In the genomic region with DNA sequence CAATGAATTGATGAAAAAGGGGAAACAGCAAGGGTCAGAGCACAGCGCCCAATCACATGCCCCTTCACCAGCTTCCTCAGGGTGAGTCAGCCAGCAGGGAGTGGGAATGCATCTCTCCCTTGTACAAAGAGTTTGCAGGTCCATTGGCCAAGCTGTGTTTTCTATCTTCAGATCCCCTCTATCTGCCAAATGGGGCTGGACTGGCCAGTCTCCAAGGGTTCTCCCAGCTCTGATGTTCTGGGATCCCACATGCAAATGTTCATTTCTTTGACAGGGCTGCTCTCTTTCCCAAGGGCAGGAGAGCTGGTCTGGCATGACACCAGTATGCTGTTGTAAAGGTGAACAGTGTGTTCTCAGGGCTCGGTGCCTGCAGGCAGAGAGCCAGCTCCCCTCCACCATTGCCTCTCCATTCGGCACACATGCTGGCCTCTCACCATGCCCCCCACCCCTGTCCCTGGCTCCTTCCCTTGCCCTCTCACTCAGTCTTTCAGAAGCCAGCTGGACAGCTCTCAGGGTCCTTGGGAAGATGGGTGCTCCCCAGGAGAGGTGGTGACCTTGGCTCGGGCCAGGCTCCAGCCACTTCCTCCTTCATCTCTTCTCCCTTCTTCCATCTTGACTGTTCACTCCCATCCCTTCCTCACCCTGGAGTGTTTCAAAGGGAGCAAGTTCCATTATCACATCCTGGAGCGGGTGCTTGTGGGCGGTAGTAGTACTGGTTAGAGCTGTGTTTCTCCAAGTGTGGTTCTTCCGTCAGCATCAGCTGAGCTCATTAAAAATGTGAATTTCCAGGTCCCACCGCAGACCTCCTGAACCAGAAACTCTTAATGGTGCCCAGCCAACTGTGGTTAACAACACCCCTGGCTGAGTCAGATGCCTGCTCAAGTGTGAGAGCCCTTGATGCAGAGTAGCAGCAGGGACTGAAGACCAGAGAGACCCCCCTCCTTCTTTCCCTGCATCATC, we compare ENCODE assay signal across 11 cellular contexts. TPM values are rescaled to one million over a fixed set of nuclear protein-coding genes. Genes with fewer than 3 reads are reported as not detected.
A peak's percentile ranks its signal among the peaks of the same experiment; 100 is the strongest.
DNase-seq lines count a peak whose midpoint lies in the region; ATAC-seq and TF ChIP-seq lines count a peak whose summit lies in the region.
"Had no signal": no experiment of that assay in that cellular context is flagged by ENCODE, and none has a peak within 500 bp of the region (broad histone marks: within the 10 kb centered on the region; RNA-seq: fewer than 3 reads in every experiment).

No MANE protein-coding gene starts in this region.

- no peaks in the 10 kb centered on the region for H3K9me3 ChIP-seq in spleen

- H3K27me3 ChIP-seq in spleen (replicated peaks in 1 of 7): peaks cover 0 to 14% (median 0%) of the 10 kb centered on the region in 7 donors

- H3K27ac ChIP-seq in VCaP (peak overlapping the region; percentile 89), spleen (no peak overlapping the region)

- peaks cover 6% of the 10 kb centered on the region for H3K27me3 Mint-ChIP-seq in activated T-cell treated with anti-CD3 and anti-CD28 coated beads, Interleukin-2, amount 50 U/mL, for 4 hours (ENCODE audit: low read depth)

- peaks cover 0 to 16% (median 0%) of the 10 kb centered on the region in 6 donors for H3K4me1 ChIP-seq in spleen

- H3K4me1 Mint-ChIP-seq in activated T-cell treated with anti-CD3 and anti-CD28 coated beads, Interleukin-2, amount 50 U/mL, for 4 hours (ENCODE audit: low read depth): no peaks in the 10 kb centered on the region

- H3K36me3 ChIP-seq in spleen: no peaks in the 10 kb centered on the region

- no peak overlapping the region for H3K4me3 Mint-ChIP-seq in activated T-cell treated with anti-CD3 and anti-CD28 coated beads, Interleukin-2, amount 50 U/mL, for 4 hours
- H3K4me3 Mint-ChIP-seq: activated CD8-positive, alpha-beta T cell treated with anti-CD3 and anti-CD28 coated beads, Interleukin-2, amount 10 ng/mL, durations not matched to agents 7 days and 5 days had no signal

- DNase-seq in inferior parietal cortex (ENCODE audit: extremely low spot score) (peak; percentile 22), spleen (peak; percentile 52), HCEC 1CT (no peak), HuH-7.5 (ENCODE audit: low spot score) (no peak)
- DNase-seq in activated T-cell treated with anti-CD3 and anti-CD28 coated beads, Interleukin-2, amount 50 U/mL, for 4 hours: no peak
- no peak for DNase-seq in activated naive CD4-positive, alpha-beta T cell (lab: John Stamatoyannopoulos, UW)
- DNase-seq: activated CD8-positive, alpha-beta T cell treated with anti-CD3 and anti-CD28 coated beads, Interleukin-2, amount 10 ng/mL, durations not matched to agents 7 days and 5 days; NCI-H1105; SHP77 had no signal

- H3K36me3 Mint-ChIP-seq in activated T-cell treated with anti-CD3 and anti-CD28 coated beads, Interleukin-2, amount 50 U/mL, for 4 hours (ENCODE audit: insufficient read depth): no peaks in the 10 kb centered on the region

- H3K4me3 ChIP-seq in spleen: no peak overlapping the region

- intact Hi-C loops in spleen (cut with DNase I; ENCODE audit: low total_unique reads): no loop called here

- peak; percentile 62 for ATAC-seq in GM19351 (IDR thresholded peaks at IDR 0.05; ENCODE audit: unreplicated experiment)
- ATAC-seq in activated T-cell treated with anti-CD3 and anti-CD28 coated beads, Interleukin-2, amount 50 U/mL, for 4 hours: no peak
- ATAC-seq: activated CD8-positive, alpha-beta T cell treated with anti-CD3 and anti-CD28 coated beads, Interleukin-2, amount 10 ng/mL, durations not matched to agents 7 days and 5 days had no signal

- H3K9me3 Mint-ChIP-seq in activated T-cell treated with anti-CD3 and anti-CD28 coated beads, Interleukin-2, amount 50 U/mL, for 4 hours: no peaks in the 10 kb centered on the region

- 51 to 72% (median 55%) methylated on average over 8 of the region's 8 CpGs for WGBS in spleen, 5 donors

- no peak for TF ChIP-seq POLR2A in spleen (IDR thresholded peaks at IDR 0.05)

- TF ChIP-seq CTCF in VCaP (conservative IDR thresholded peaks at IDR 0.05) (no peak), spleen (IDR thresholded peaks at IDR 0.05 in 8 of 11, conservative IDR thresholded peaks at IDR 0.05 in 3 of 11) (no peak)

RNA-seq across cellular contexts. Expression of a gene that starts 24.7 kb away (rescaled TPM):
- total RNA-seq in spleen: not detected
- polyA plus RNA-seq in spleen: under 1 TPM in 2 of 3 donors, not detected in 1; 0.03 to 0.06 TPM
- not detected for total RNA-seq in activated T-cell treated with anti-CD3 and anti-CD28 coated beads, Interleukin-2, amount 50 U/mL, for 4 hours
- total RNA-seq: activated CD8-positive, alpha-beta T cell treated with anti-CD3 and anti-CD28 coated beads, Interleukin-2, amount 10 ng/mL, durations not matched to agents 7 days and 5 days had no signal

RNA-seq across cellular contexts. Expression of a gene that starts 57.9 kb away (rescaled TPM):
- 10 to 100 TPM; 19.7 to 32.0 (median 25.7) TPM for total RNA-seq in spleen
- 10 to 100 TPM; 11.3 to 21.0 (median 12.5) TPM for polyA plus RNA-seq in spleen
- total RNA-seq in activated T-cell treated with anti-CD3 and anti-CD28 coated beads, Interleukin-2, amount 50 U/mL, for 4 hours: 1 to 10 TPM; 6.8 to 8.9 (median 7.9) TPM

Comparison
In these comparisons a context has a peak if more than half of its experiments do, and no peak if none do; other contexts are left out.
1. DNase-seq: peak in inferior parietal cortex (single experiment) and spleen (single experiment); none in HCEC 1CT (single experiment), activated T-cell treated with anti-CD3 and anti-CD28 coated beads, Interleukin-2, amount 50 U/mL, for 4 hours (single experiment), HuH-7.5 (single experiment) and activated naive CD4-positive, alpha-beta T cell (0 of 4).